ENCODE assay signal across 8 cellular contexts in the genomic region with DNA sequence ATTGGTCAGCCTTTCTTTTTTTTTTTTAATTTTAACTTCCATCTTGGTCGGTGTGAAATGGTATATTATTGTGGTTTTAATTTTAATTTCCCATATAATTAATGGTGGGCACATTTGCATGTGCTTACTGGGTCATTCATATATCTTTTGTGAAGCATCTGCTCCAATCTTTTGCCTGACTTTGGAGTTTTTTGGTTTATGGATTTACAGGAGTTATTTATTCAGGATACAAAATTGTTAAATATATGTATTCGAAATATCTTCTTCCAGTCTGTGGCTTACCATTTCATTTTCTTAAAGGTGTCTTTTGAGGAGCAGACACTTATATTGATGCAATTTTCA. TPM values are rescaled to one million over a fixed set of nuclear protein-coding genes. Genes with fewer than 3 reads are reported as not detected.
DNase-seq lines count a peak whose midpoint lies in the region; ATAC-seq and TF ChIP-seq lines count a peak whose summit lies in the region.

No MANE protein-coding gene starts in this region.

- TF ChIP-seq CTCF in mammary epithelial cell (conservative IDR thresholded peaks at IDR 0.05 in 1 of 2, IDR thresholded peaks at IDR 0.05 in 1 of 2; ENCODE audit: extremely low read depth in 1 of 2, insufficient read depth in 1 of 2, low read depth in 1 of 2, low read length in 2 of 2), result no peak
- TF ChIP-seq CTCF in mucosa of descending colon (IDR thresholded peaks at IDR 0.05), result no peak

- H4K20me1 ChIP-seq in mammary epithelial cell (ENCODE audit: insufficient read depth, low read length), result no peaks in the 10 kb centered on the region

- peak overlapping the region; percentile 88 for H3K27ac Mint-ChIP-seq in stimulated activated naive CD8-positive, alpha-beta T cell treated with anti-CD3 and anti-CD28 coated beads, Interleukin-15, Interleukin-2, amounts not matched to agents 100 ng/mL and 50 ng/mL, for 24 hours

- H3K27me3 Mint-ChIP-seq in stimulated activated naive CD8-positive, alpha-beta T cell treated with anti-CD3 and anti-CD28 coated beads, Interleukin-15, Interleukin-2, amounts not matched to agents 100 ng/mL and 50 ng/mL, for 24 hours, result no peaks in the 10 kb centered on the region

- dilution Hi-C loops in mammary epithelial cell (cut with HindIII; ENCODE audit: low sequenced_read_pairs), result no loop called here

- CTCF ChIA-PET in mammary epithelial cell (lab: Charles Lee; ENCODE audit: low non-redundant PET), result interaction anchor here (1.0 to 1.6 kb wide), 2 partner anchors 141 to 148 kb away, joined by 6 to 23 read pairs; no protein-coding TSS in a partner anchor

- in situ Hi-C loops in mammary epithelial cell (cut with MboI; ENCODE audit: low sequenced_read_pairs in 2 of 2), result no loop called here

- peaks cover 27% of the 10 kb centered on the region for H3K36me3 Mint-ChIP-seq in stimulated activated naive CD8-positive, alpha-beta T cell treated with anti-CD3 and anti-CD28 coated beads, Interleukin-15, Interleukin-2, amounts not matched to agents 100 ng/mL and 50 ng/mL, for 24 hours (ENCODE audit: low read depth)

- H3K9me3 Mint-ChIP-seq in stimulated activated naive CD8-positive, alpha-beta T cell treated with anti-CD3 and anti-CD28 coated beads, Interleukin-15, Interleukin-2, amounts not matched to agents 100 ng/mL and 50 ng/mL, for 24 hours, result no peaks in the 10 kb centered on the region

- H3K4me3 ChIP-seq in mammary epithelial cell (replicated peaks in 1 of 3; ENCODE audit: insufficient read depth in 1 of 3, low read depth in 2 of 3, low read length in 3 of 3) (peak overlapping the region; percentile 71 to 94 (median 75)), mucosa of descending colon (peak overlapping the region; percentile 22)

- H3K36me3 ChIP-seq in mammary epithelial cell (ENCODE audit: insufficient read depth, low read length) (no peaks in the 10 kb centered on the region), mucosa of descending colon (ENCODE audit: low read depth) (no peaks in the 10 kb centered on the region)

- DNase-seq in stimulated activated naive CD8-positive, alpha-beta T cell treated with anti-CD3 and anti-CD28 coated beads, Interleukin-15, Interleukin-2, amounts not matched to agents 100 U/mL and 50 U/mL, for 24 hours, result no peak
- DNase-seq in mammary epithelial cell (no peak), mucosa of descending colon (no peak), DMS114 treated with DMSO at 0.1 percent for 48 hours (lab: John Stamatoyannopoulos, UW; ENCODE audit: unreplicated experiment) (no peak), NCI-H2081 treated with DMSO at 0.1 percent for 48 hours (lab: John Stamatoyannopoulos, UW) (no peak), NCI-H1092 (lab: John Stamatoyannopoulos, UW) (no peak), NCI-H2196 treated with DMSO at 0.1 percent for 48 hours (lab: John Stamatoyannopoulos, UW; ENCODE audit: unreplicated experiment) (no peak)

- peaks cover 51% of the 10 kb centered on the region for H3K4me1 Mint-ChIP-seq in stimulated activated naive CD8-positive, alpha-beta T cell treated with anti-CD3 and anti-CD28 coated beads, Interleukin-15, Interleukin-2, amounts not matched to agents 100 ng/mL and 50 ng/mL, for 24 hours (ENCODE audit: low read depth)

- H3K79me2 ChIP-seq in mammary epithelial cell (ENCODE audit: insufficient read depth, low read length), result peaks cover 43% of the 10 kb centered on the region

- H3K27ac ChIP-seq in mammary epithelial cell (ENCODE audit: insufficient read depth, low read depth, low read length), result peak overlapping the region; percentile 80

- no peaks in the 10 kb centered on the region for H3K9me3 ChIP-seq in mammary epithelial cell (replicated peaks; ENCODE audit: insufficient read depth, low read length)
- H3K9me3 ChIP-seq in mucosa of descending colon, result no peaks in the 10 kb centered on the region

- intact Hi-C loops in mammary epithelial cell (cut with micrococcal nuclease), result loop anchor here (1.0 to 10.0 kb wide), 6 partner anchors 24 to 147 kb away; a partner anchor contains a TSS
- intact Hi-C loops in mucosa of descending colon (cut with DNase I, micrococcal nuclease), result loop anchor here (10.0 kb wide), 2 partner anchors 48 to 152 kb away; a partner anchor contains a TSS

- no TSS peak for BruUV-seq in mammary epithelial cell (replicated peaks; lab: Mats Ljungman, UMichigan)

- no peaks in the 10 kb centered on the region for H3K27me3 ChIP-seq in mammary epithelial cell (ENCODE audit: insufficient read depth, low read length)

- no peak for ATAC-seq in stimulated activated naive CD8-positive, alpha-beta T cell treated with anti-CD3 and anti-CD28 coated beads, Interleukin-15, Interleukin-2, amounts not matched to agents 100 U/mL and 50 U/mL, for 24 hours
- no peak for ATAC-seq in mucosa of descending colon

- peak overlapping the region; percentile 89 for H3K4me3 Mint-ChIP-seq in stimulated activated naive CD8-positive, alpha-beta T cell treated with anti-CD3 and anti-CD28 coated beads, Interleukin-15, Interleukin-2, amounts not matched to agents 100 ng/mL and 50 ng/mL, for 24 hours

- H3K9ac ChIP-seq in mammary epithelial cell (ENCODE audit: insufficient read depth, low read length), result peak overlapping the region; percentile 82

- H3K4me1 ChIP-seq in mammary epithelial cell (ENCODE audit: insufficient read depth, low read length), result peaks cover 15% of the 10 kb centered on the region
- H3K4me1 ChIP-seq in mucosa of descending colon (ENCODE audit: low read depth), result peaks cover 4% of the 10 kb centered on the region

- peak overlapping the region; percentile 85 for H3K4me2 ChIP-seq in mammary epithelial cell (ENCODE audit: insufficient read depth, low read depth, low read length)

- WGBS in mammary epithelial cell (ENCODE audit: low coverage, missing lambda C conversion rate), result 0% methylated on average over 2 of the region's 2 CpGs

- H2AFZ ChIP-seq in mammary epithelial cell (ENCODE audit: low read depth, low read length), result no peak overlapping the region

RNA-seq across cellular contexts. Expression of a gene that starts 0.7 kb away (rescaled TPM):
- 1 to 10 TPM; 4.7 to 8.6 TPM for total RNA-seq in mammary epithelial cell
- polyA plus RNA-seq in mammary epithelial cell, result 3.4 TPM
- polyA minus RNA-seq in mammary epithelial cell, result 5.5 TPM
- 10 to 100 TPM; 13.4 to 20.9 (median 14.2) TPM for total RNA-seq in mucosa of descending colon

RNA-seq across cellular contexts. Expression of a gene that starts 25.4 kb away (rescaled TPM):
- 10 to 100 TPM in 1 of 2 donors, 1 to 10 TPM in 1; 4.8 to 11.3 TPM for total RNA-seq in mammary epithelial cell
- polyA plus RNA-seq in mammary epithelial cell, result 1.4 TPM
- polyA minus RNA-seq in mammary epithelial cell, result not detected
- 10 to 100 TPM in 1 of 3 donors, 1 to 10 TPM in 2; 8.3 to 10.1 (median 9.9) TPM for total RNA-seq in mucosa of descending colon

RNA-seq across cellular contexts. Expression of a gene that starts 25.7 kb away (rescaled TPM):
- total RNA-seq in mammary epithelial cell (10 to 100 TPM; 15.9 to 29.0 TPM), mucosa of descending colon (10 to 100 TPM; 12.5 to 18.2 (median 16.6) TPM)
- polyA plus RNA-seq in mammary epithelial cell, result 11.1 TPM
- 21.3 TPM for polyA minus RNA-seq in mammary epithelial cell

RNA-seq across cellular contexts. Expression of a gene that starts 46.3 kb away (rescaled TPM):
- total RNA-seq in mammary epithelial cell, result 10 to 100 TPM; 22.8 to 52.2 TPM
- 60.5 TPM for polyA plus RNA-seq in mammary epithelial cell
- polyA minus RNA-seq in mammary epithelial cell, result not detected
- 10 to 100 TPM; 39.3 to 52.8 (median 45.1) TPM for total RNA-seq in mucosa of descending colon
